ENCODE assay signal across 27 cellular contexts in genomic region chr16:35733971-35734702, GRCh38.
"Had no signal": no experiment of that assay in that cellular context is flagged by ENCODE, and none has a peak within 500 bp of the region (broad histone marks: within the 10 kb centered on the region; RNA-seq: fewer than 3 reads in every experiment).

No MANE protein-coding gene starts in this region.

- H3K4me2 ChIP-seq: smooth muscle cell had no signal

- H3K36me3 Mint-ChIP-seq: stimulated activated naive B cell treated with anti-CD40 and anti-IgM and Interleukin-4, amounts not matched to agents 10 μg/mL and 1 μg/mL and 100 μg/mL, for 72 hours had no signal

- H3K9me3 ChIP-seq: left ventricle myocardium inferior, ovary had no signal

- ATAC-seq: activated CD8-positive, alpha-beta T cell treated with anti-CD3 and anti-CD28 coated beads for 36 hours; activated naive CD4-positive, alpha-beta T cell treated with anti-CD3 and anti-CD28 coated beads, Interleukin-2, amount 50 U/mL, for 72 hours; activated T-cell treated with anti-CD3 and anti-CD28 coated beads, Interleukin-2, amount 50 U/mL, for 72 hours; effector memory CD8-positive, alpha-beta T cell; foreskin keratinocyte; heart left ventricle; natural killer cell; stimulated activated naive B cell treated with anti-CD40 and anti-IgM and Interleukin-4, amounts not matched to agents 10 μg/mL and 1 μg/mL and 100 μg/mL, for 72 hours had no signal

- H3K4me1 Mint-ChIP-seq: activated B cell treated with CpG ODN at 0.5 μM for 24 hours; natural killer cell; stimulated activated naive B cell treated with anti-CD40 and anti-IgM and Interleukin-4, amounts not matched to agents 10 μg/mL and 1 μg/mL and 100 μg/mL, for 72 hours had no signal

- H3K4me3 ChIP-seq: cardiac muscle cell, heart left ventricle, left ventricle myocardium inferior, lung, ovary, smooth muscle cell, tibial nerve had no signal

- H3K27ac Mint-ChIP-seq: activated B cell treated with CpG ODN at 0.5 μM for 24 hours; activated CD8-positive, alpha-beta T cell treated with anti-CD3 and anti-CD28 coated beads for 36 hours; activated naive CD4-positive, alpha-beta T cell treated with anti-CD3 and anti-CD28 coated beads, Interleukin-2, amount 50 U/mL, for 72 hours; activated T-cell treated with anti-CD3 and anti-CD28 coated beads, Interleukin-2, amount 50 U/mL, for 72 hours; effector memory CD8-positive, alpha-beta T cell; natural killer cell; progenitor cell of endocrine pancreas; stimulated activated naive B cell treated with anti-CD40 and anti-IgM and Interleukin-4, amounts not matched to agents 10 μg/mL and 1 μg/mL and 100 μg/mL, for 72 hours had no signal

- H3K36me3 ChIP-seq: cardiac muscle cell, heart left ventricle, left ventricle myocardium inferior, ovary, tibial nerve had no signal

- H3K4me1 ChIP-seq: foreskin keratinocyte, left ventricle myocardium inferior, tibial nerve had no signal

- DNase-seq: activated B cell treated with CpG ODN at 0.5 μM for 24 hours; activated CD4-positive, alpha-beta T cell treated with anti-CD3 and anti-CD28 coated beads, Interleukin-2, amount 50 U/mL, for 1 hour; activated CD8-positive, alpha-beta T cell treated with anti-CD3 and anti-CD28 coated beads for 36 hours; activated naive CD4-positive, alpha-beta T cell; activated T-cell treated with anti-CD3 and anti-CD28 coated beads for 4 hours; activated T-cell treated with anti-CD3 and anti-CD28 coated beads, Interleukin-2, amount 50 U/mL, for 72 hours; cerebellar nuclear complex; cortex of kidney; effector memory CD8-positive, alpha-beta T cell; heart left ventricle; left ventricle myocardium inferior; mesendoderm; natural killer cell; ovary; retina; stimulated activated CD4-positive, alpha-beta T cell treated with anti-CD3 and anti-CD28 coated beads, Interleukin-1b, Interleukin-23, amount 100 ng/mL, for 48 hours; stimulated activated CD4-positive, alpha-beta T cell treated with anti-CD3 and anti-CD28 coated beads, Interleukin-4, amount 100 ng/mL, for 4 hours; stimulated activated CD8-positive, alpha-beta memory T cell treated with anti-CD3 and anti-CD28 coated beads, Interleukin-4, amount 100 ng/mL, for 48 hours; stimulated activated naive B cell treated with anti-CD40 and anti-IgM and Interleukin-4, amounts not matched to agents 10 μg/mL and 1 μg/mL and 100 μg/mL, for 72 hours; T-helper 2 cell had no signal

- H3K4me3 Mint-ChIP-seq: activated B cell treated with CpG ODN at 0.5 μM for 24 hours; activated CD8-positive, alpha-beta T cell treated with anti-CD3 and anti-CD28 coated beads for 36 hours; activated T-cell treated with anti-CD3 and anti-CD28 coated beads, Interleukin-2, amount 50 U/mL, for 72 hours; effector memory CD8-positive, alpha-beta T cell; natural killer cell; stimulated activated naive B cell treated with anti-CD40 and anti-IgM and Interleukin-4, amounts not matched to agents 10 μg/mL and 1 μg/mL and 100 μg/mL, for 72 hours had no signal

- H3K27me3 ChIP-seq: cardiac muscle cell, foreskin keratinocyte, heart left ventricle, ovary, tibial nerve had no signal

- H3K27me3 Mint-ChIP-seq: activated B cell treated with CpG ODN at 0.5 μM for 24 hours; activated CD8-positive, alpha-beta T cell treated with anti-CD3 and anti-CD28 coated beads for 36 hours; effector memory CD8-positive, alpha-beta T cell; progenitor cell of endocrine pancreas; stimulated activated naive B cell treated with anti-CD40 and anti-IgM and Interleukin-4, amounts not matched to agents 10 μg/mL and 1 μg/mL and 100 μg/mL, for 72 hours had no signal

- H3K27ac ChIP-seq: cardiac muscle cell, foreskin keratinocyte, heart left ventricle, left ventricle myocardium inferior, ovary, tibial nerve had no signal
